In the genomic region with DNA sequence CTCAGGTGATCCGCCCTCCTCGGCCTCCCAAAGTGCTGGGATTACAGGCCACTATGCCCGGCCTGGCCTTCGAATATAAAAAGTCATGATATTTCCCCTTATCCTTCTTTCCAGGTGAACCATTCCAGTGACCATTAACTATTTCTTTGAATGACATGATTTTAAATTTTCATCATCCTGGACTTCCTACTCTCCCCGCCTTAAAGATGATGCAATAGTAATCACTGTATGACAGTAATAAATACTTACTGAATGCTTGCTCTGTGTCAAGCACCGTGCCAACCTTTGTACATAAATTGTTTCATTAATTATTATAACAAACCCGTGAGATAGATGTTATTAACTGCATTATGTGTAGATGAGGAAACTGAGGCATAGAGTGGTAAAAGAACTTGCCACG, we compare ENCODE assay signal across 1 cellular context.
TF ChIP-seq lines count a peak whose summit lies in the region.

No MANE protein-coding gene starts in this region.

TF ChIP-seq in HepG2, 621 proteins besides CTCF, POLR2A, EP300 and RAD21 (continued from another document):
- TF ChIP-seq, protein P1, sequence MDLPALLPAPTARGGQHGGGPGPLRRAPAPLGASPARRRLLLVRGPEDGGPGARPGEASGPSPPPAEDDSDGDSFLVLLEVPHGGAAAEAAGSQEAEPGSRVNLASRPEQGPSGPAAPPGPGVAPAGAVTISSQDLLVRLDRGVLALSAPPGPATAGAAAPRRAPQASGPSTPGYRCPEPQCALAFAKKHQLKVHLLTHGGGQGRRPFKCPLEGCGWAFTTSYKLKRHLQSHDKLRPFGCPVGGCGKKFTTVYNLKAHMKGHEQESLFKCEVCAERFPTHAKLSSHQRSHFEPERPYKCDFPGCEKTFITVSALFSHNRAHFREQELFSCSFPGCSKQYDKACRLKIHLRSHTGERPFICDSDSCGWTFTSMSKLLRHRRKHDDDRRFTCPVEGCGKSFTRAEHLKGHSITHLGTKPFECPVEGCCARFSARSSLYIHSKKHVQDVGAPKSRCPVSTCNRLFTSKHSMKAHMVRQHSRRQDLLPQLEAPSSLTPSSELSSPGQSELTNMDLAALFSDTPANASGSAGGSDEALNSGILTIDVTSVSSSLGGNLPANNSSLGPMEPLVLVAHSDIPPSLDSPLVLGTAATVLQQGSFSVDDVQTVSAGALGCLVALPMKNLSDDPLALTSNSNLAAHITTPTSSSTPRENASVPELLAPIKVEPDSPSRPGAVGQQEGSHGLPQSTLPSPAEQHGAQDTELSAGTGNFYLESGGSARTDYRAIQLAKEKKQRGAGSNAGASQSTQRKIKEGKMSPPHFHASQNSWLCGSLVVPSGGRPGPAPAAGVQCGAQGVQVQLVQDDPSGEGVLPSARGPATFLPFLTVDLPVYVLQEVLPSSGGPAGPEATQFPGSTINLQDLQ (CRISPR knock-in tag; IDR thresholded peaks at IDR 0.05) = no peak
- peak; percentile 68 for TF ChIP-seq CEBPB (IDR thresholded peaks at IDR 0.05; ENCODE audit: borderline replicate concordance, low read depth, low read length)
- no peak for TF ChIP-seq MXD4 (CRISPR knock-in tag; IDR thresholded peaks at IDR 0.05)
- TF ChIP-seq, protein P2, sequence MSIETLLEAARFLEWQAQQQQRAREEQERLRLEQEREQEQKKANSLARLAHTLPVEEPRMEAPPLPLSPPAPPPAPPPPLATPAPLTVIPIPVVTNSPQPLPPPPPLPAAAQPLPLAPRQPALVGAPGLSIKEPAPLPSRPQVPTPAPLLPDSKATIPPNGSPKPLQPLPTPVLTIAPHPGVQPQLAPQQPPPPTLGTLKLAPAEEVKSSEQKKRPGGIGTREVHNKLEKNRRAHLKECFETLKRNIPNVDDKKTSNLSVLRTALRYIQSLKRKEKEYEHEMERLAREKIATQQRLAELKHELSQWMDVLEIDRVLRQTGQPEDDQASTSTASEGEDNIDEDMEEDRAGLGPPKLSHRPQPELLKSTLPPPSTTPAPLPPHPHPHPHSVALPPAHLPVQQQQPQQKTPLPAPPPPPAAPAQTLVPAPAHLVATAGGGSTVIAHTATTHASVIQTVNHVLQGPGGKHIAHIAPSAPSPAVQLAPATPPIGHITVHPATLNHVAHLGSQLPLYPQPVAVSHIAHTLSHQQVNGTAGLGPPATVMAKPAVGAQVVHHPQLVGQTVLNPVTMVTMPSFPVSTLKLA (IDR thresholded peaks at IDR 0.05) = no peak
- no peak for TF ChIP-seq ERF (CRISPR knock-in tag; IDR thresholded peaks at IDR 0.05)
- TF ChIP-seq, protein P3, sequence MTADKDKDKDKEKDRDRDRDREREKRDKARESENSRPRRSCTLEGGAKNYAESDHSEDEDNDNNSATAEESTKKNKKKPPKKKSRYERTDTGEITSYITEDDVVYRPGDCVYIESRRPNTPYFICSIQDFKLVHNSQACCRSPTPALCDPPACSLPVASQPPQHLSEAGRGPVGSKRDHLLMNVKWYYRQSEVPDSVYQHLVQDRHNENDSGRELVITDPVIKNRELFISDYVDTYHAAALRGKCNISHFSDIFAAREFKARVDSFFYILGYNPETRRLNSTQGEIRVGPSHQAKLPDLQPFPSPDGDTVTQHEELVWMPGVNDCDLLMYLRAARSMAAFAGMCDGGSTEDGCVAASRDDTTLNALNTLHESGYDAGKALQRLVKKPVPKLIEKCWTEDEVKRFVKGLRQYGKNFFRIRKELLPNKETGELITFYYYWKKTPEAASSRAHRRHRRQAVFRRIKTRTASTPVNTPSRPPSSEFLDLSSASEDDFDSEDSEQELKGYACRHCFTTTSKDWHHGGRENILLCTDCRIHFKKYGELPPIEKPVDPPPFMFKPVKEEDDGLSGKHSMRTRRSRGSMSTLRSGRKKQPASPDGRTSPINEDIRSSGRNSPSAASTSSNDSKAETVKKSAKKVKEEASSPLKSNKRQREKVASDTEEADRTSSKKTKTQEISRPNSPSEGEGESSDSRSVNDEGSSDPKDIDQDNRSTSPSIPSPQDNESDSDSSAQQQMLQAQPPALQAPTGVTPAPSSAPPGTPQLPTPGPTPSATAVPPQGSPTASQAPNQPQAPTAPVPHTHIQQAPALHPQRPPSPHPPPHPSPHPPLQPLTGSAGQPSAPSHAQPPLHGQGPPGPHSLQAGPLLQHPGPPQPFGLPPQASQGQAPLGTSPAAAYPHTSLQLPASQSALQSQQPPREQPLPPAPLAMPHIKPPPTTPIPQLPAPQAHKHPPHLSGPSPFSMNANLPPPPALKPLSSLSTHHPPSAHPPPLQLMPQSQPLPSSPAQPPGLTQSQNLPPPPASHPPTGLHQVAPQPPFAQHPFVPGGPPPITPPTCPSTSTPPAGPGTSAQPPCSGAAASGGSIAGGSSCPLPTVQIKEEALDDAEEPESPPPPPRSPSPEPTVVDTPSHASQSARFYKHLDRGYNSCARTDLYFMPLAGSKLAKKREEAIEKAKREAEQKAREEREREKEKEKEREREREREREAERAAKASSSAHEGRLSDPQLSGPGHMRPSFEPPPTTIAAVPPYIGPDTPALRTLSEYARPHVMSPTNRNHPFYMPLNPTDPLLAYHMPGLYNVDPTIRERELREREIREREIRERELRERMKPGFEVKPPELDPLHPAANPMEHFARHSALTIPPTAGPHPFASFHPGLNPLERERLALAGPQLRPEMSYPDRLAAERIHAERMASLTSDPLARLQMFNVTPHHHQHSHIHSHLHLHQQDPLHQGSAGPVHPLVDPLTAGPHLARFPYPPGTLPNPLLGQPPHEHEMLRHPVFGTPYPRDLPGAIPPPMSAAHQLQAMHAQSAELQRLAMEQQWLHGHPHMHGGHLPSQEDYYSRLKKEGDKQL (CRISPR knock-in tag; IDR thresholded peaks at IDR 0.05; ENCODE audit: low read depth) = no peak
- no peak for TF ChIP-seq ZNF589 (CRISPR knock-in tag; conservative IDR thresholded peaks at IDR 0.05)
- TF ChIP-seq ATF7 (IDR thresholded peaks at IDR 0.05) = peak; percentile 75
- TF ChIP-seq ATF7 (CRISPR knock-in tag; IDR thresholded peaks at IDR 0.05) = no peak
- TF ChIP-seq ZNF468 (CRISPR knock-in tag; IDR thresholded peaks at IDR 0.05) = no peak
- no peak for TF ChIP-seq ZNF776 (CRISPR knock-in tag; IDR thresholded peaks at IDR 0.05)
- TF ChIP-seq ZSCAN20 (CRISPR knock-in tag; IDR thresholded peaks at IDR 0.05; ENCODE audit: borderline replicate concordance) = no peak
- no peak for TF ChIP-seq CHD4 (IDR thresholded peaks at IDR 0.05; ENCODE audit: borderline replicate concordance, low read length)
TF ChIP-seq in HepG2: peak in this region for 2.
